13 cellular contexts compared by ENCODE assay signal in genomic region chr2:151111599-151112278, GRCh38.
A peak's percentile ranks its signal among the peaks of the same experiment; 100 is the strongest.
DNase-seq lines count a peak whose midpoint lies in the region; ATAC-seq and TF ChIP-seq lines count a peak whose summit lies in the region.
"Had no signal": no experiment of that assay in that cellular context is flagged by ENCODE, and none has a peak within 500 bp of the region (broad histone marks: within the 10 kb centered on the region; RNA-seq: fewer than 3 reads in every experiment).

No MANE protein-coding gene starts in this region.

- TF ChIP-seq CTCF in PC-3 (conservative IDR thresholded peaks at IDR 0.05; ENCODE audit: low read depth, low read length) (no peak), osteoblast (IDR thresholded peaks at IDR 0.05; ENCODE audit: extremely low read depth, low read depth, low read length) (no peak)

- H3K4me3 ChIP-seq in PC-3 (ENCODE audit: low read length) (no peak overlapping the region), osteoblast (ENCODE audit: insufficient read depth, low read length) (no peak overlapping the region)
- H3K4me3 ChIP-seq: SK-N-MC had no signal

- H3K4me1 ChIP-seq in PC-3 (ENCODE audit: insufficient read depth, low read length) (peaks cover 13% of the 10 kb centered on the region; the same call in 1 of the 2 replicates), osteoblast (ENCODE audit: insufficient read depth, low read length) (peaks cover 8% of the 10 kb centered on the region)

- H3K4me2 ChIP-seq in PC-3 (ENCODE audit: low read length) (no peak overlapping the region), osteoblast (ENCODE audit: insufficient read depth, low read length) (no peak overlapping the region)
- H3K4me2 ChIP-seq: KMS-11 had no signal

- H3K9me2 ChIP-seq in PC-3 (replicated peaks; ENCODE audit: low read length) = no peaks in the 10 kb centered on the region

- POLR2A ChIA-PET in PC-3 (lab: Charles Lee; ENCODE audit: unreplicated experiment) = no interaction called here

- peak overlapping the region; percentile 22 for H3K27ac ChIP-seq in PC-3 (ENCODE audit: low read length)
- no peak overlapping the region for H3K27ac ChIP-seq in osteoblast (ENCODE audit: low read depth, low read length)
- H3K27ac ChIP-seq: KMS-11, SK-N-MC had no signal

- H3K27me3 ChIP-seq in PC-3 (ENCODE audit: low read length) (no peaks in the 10 kb centered on the region), osteoblast (ENCODE audit: insufficient read depth, low read length) (no peaks in the 10 kb centered on the region)

- no peaks in the 10 kb centered on the region for H4K20me1 ChIP-seq in PC-3 (ENCODE audit: low read length)
- no peaks in the 10 kb centered on the region for H4K20me1 ChIP-seq in osteoblast (ENCODE audit: insufficient read depth, low read length)

- intact Hi-C loops in PC-3 (cut with micrococcal nuclease) = no loop called here

- H3K36me3 ChIP-seq in PC-3 (ENCODE audit: low read depth, low read length) (no peaks in the 10 kb centered on the region), osteoblast (ENCODE audit: insufficient read depth, low read length) (no peaks in the 10 kb centered on the region)

- H3K9me3 ChIP-seq in PC-3 (ENCODE audit: low read length) (no peaks in the 10 kb centered on the region), osteoblast (ENCODE audit: low read depth, low read length) (no peaks in the 10 kb centered on the region)

- ATAC-seq in activated CD4-positive, CD25-positive, alpha-beta regulatory T cell treated with anti-CD3 and anti-CD28 coated beads, Interleukin-2, amount 50 U/mL, for 24 hours = peak; percentile 62 to 68
- ATAC-seq in PC-3 (peak; percentile 99), esophagus mucosa (peak; percentile 84), HG02981 (IDR thresholded peaks at IDR 0.05; ENCODE audit: unreplicated experiment) (no peak)
- ATAC-seq: stimulated activated memory B cell treated with anti-CD40 and anti-IgM and Interleukin-4, amounts not matched to agents 10 μg/mL and 1 μg/mL and 100 μg/mL, for 72 hours had no signal

- H3K9ac ChIP-seq in PC-3 (ENCODE audit: low read length) = no peak overlapping the region
- H3K9ac ChIP-seq: KMS-11 had no signal

- CTCF ChIA-PET in PC-3 (lab: Charles Lee) = no interaction called here

- no TSS peak for BruUV-seq in PC-3 (replicated peaks; lab: Mats Ljungman, UMichigan)

- H3K79me2 ChIP-seq in PC-3 (ENCODE audit: low read length) = no peaks in the 10 kb centered on the region
- H3K79me2 ChIP-seq in osteoblast (ENCODE audit: insufficient read depth, low read length) = no peaks in the 10 kb centered on the region

- DNase-seq in activated CD4-positive, CD25-positive, alpha-beta regulatory T cell treated with anti-CD3 and anti-CD28 coated beads, Interleukin-2, amount 50 U/mL, for 72 hours = no peak
- DNase-seq in PC-3 = peak; percentile 75
- DNase-seq in osteoblast (ENCODE audit: insufficient read length, low spot score, missing footprints) = peak; percentile 61
- DNase-seq in SHP77 treated with DMSO at 0.1 percent for 48 hours (lab: John Stamatoyannopoulos, UW) = no peak
- no peak for DNase-seq in NK-92 (lab: John Stamatoyannopoulos, UW; ENCODE audit: unreplicated experiment)
- DNase-seq: naive B cell, small intestine had no signal

- no peak overlapping the region for H2AFZ ChIP-seq in PC-3 (ENCODE audit: low read length)
- no peak overlapping the region for H2AFZ ChIP-seq in osteoblast (ENCODE audit: low read length)

- no peaks in the 10 kb centered on the region for H3F3A ChIP-seq in PC-3 (ENCODE audit: low read length, unreplicated experiment)

Comparison
In these comparisons a context has a peak if more than half of its experiments do, and no peak if none do; other contexts are left out.
1. DNase-seq: peak in PC-3 (single experiment) and osteoblast (single experiment); none in activated CD4-positive, CD25-positive, alpha-beta regulatory T cell treated with anti-CD3 and anti-CD28 coated beads, Interleukin-2, amount 50 U/mL, for 72 hours (single experiment), SHP77 treated with DMSO at 0.1 percent for 48 hours (single experiment) and NK-92 (single experiment).